In the genomic region with DNA sequence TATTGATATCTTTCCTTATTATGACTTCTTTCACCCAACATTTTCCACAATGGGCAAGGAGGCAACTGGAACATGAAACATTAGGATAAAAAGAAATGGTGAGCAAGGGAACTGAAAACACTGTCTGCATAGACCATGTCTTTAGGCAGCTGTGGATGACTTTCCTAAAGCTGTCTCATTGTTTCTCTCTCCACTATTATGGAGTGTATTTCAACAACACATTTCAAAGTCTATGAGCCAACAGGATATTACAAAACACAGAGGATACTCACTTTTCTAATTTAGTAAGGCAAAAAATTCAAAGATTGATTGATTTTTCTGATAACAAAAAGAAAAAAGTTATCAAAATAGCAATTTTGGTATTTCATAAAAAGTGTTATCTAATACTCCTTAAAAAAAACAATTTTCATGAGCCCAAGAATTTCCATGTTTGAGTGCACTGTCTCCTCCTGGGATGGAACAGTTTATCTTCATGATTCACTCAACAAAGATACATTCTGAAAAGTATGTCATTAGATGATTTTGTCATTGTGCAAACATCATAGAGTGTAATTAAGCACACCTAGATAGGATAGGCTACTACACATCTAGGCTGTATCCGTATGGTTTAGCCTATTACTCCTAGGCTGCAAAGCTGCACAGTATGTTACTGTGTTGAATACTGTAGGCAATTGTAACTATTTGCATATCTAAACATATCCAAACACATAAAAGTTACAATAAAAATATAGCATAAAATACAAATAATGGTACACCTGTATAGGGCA, we compare ENCODE assay signal across 23 cellular contexts.
"Had no signal": no experiment of that assay in that cellular context is flagged by ENCODE, and none has a peak within 500 bp of the region (broad histone marks: within the 10 kb centered on the region; RNA-seq: fewer than 3 reads in every experiment).

No MANE protein-coding gene starts in this region.

- H3K27ac ChIP-seq: body of pancreas, esophagus squamous epithelium, heart left ventricle, pancreas, psoas muscle, right atrium auricular region, spleen, thoracic aorta, upper lobe of right lung had no signal

- H3K4me3 ChIP-seq: body of pancreas, esophagus squamous epithelium, heart left ventricle, pancreas, psoas muscle, right atrium auricular region, spleen, thoracic aorta, upper lobe of right lung had no signal

- H3K9me3 ChIP-seq: body of pancreas, esophagus squamous epithelium, heart left ventricle, pancreas, psoas muscle, right atrium auricular region, thoracic aorta, upper lobe of right lung had no signal

- H3K4me1 ChIP-seq: body of pancreas, esophagus squamous epithelium, heart left ventricle, pancreas, psoas muscle, right atrium auricular region, spleen, upper lobe of right lung had no signal

- ATAC-seq: activated CD8-positive, alpha-beta T cell treated with anti-CD3 and anti-CD28 coated beads, Interleukin-2, amount 10 ng/mL, durations not matched to agents 7 days and 5 days; activated naive CD8-positive, alpha-beta T cell treated with anti-CD3 and anti-CD28 coated beads, Interleukin-2, amount 50 U/mL, for 24 hours; body of pancreas; heart left ventricle; left cardiac atrium; pancreas; psoas muscle; upper lobe of right lung had no signal

- H3K27me3 ChIP-seq: body of pancreas, esophagus squamous epithelium, heart left ventricle, pancreas, right atrium auricular region, spleen, upper lobe of right lung had no signal

- DNase-seq: activated CD4-positive, alpha-beta T cell treated with anti-CD3 and anti-CD28 coated beads for 1 hour; activated CD4-positive, alpha-beta T cell treated with anti-CD3 and anti-CD28 coated beads, Interleukin-2, amount 50 U/mL, for 1 hour; activated CD8-positive, alpha-beta T cell treated with anti-CD3 and anti-CD28 coated beads, Interleukin-2, amount 10 ng/mL, durations not matched to agents 7 days and 5 days; activated gamma-delta T cell; activated naive CD4-positive, alpha-beta T cell treated with anti-CD3 and anti-CD28 coated beads, Interleukin-2, amount 50 U/mL, for 16 hours; activated naive CD8-positive, alpha-beta T cell treated with anti-CD3 and anti-CD28 coated beads, Interleukin-2, amount 50 U/mL, for 24 hours; anterior cingulate cortex; body of pancreas; caudate nucleus; effector memory CD4-positive, alpha-beta T cell; esophagus squamous epithelium; heart left ventricle; left cardiac atrium; mesenchymal stem cell; nephron progenitor cell; pancreas; psoas muscle; spleen; stimulated activated CD4-positive, alpha-beta T cell treated with anti-CD3 and anti-CD28 coated beads, Interleukin-4, amount 100 ng/mL, for 1 hour; stimulated activated naive CD4-positive, alpha-beta T cell; upper lobe of right lung had no signal

- H3K36me3 ChIP-seq: esophagus squamous epithelium, heart left ventricle, pancreas, right atrium auricular region, spleen, thoracic aorta, upper lobe of right lung had no signal
